In genomic region chr9:124673063-124673462, GRCh38 we compare ENCODE assay signal across 17 cellular contexts.
"Had no signal": no experiment of that assay in that cellular context is flagged by ENCODE, and none has a peak within 500 bp of the region (broad histone marks: within the 10 kb centered on the region; RNA-seq: fewer than 3 reads in every experiment).

No MANE protein-coding gene starts in this region.

- H3K4me3 ChIP-seq: esophagus squamous epithelium, heart left ventricle, pancreas, stomach, thoracic aorta had no signal

- H3K9me3 Mint-ChIP-seq: activated T-cell treated with anti-CD3 and anti-CD28 coated beads, Interleukin-2, amount 50 U/mL, for 4 hours; T-helper 1 cell treated with Interleukin-12 subunit alpha and Interleukin-12 subunit beta and Interleukin-4 antibody, amounts not matched to agents 30 μg/mL and 1 μg/mL, for 36 hours; WTC11 had no signal

- H3K36me3 Mint-ChIP-seq: WTC11 had no signal

- H3K36me3 ChIP-seq: esophagus squamous epithelium, heart left ventricle, pancreas, stomach, thoracic aorta had no signal

- H3K27ac ChIP-seq: esophagus squamous epithelium, foreskin keratinocyte, heart left ventricle, pancreas, stomach, thoracic aorta had no signal

- DNase-seq: activated CD4-positive, alpha-beta T cell treated with anti-CD3 and anti-CD28 coated beads for 48 hours; activated gamma-delta T cell; activated T-cell treated with anti-CD3 and anti-CD28 coated beads, Interleukin-2, amount 50 U/mL, for 4 hours; esophagus squamous epithelium; foreskin keratinocyte; heart left ventricle; kidney; pancreas; retina; stimulated activated CD4-positive, alpha-beta T cell treated with anti-CD3 and anti-CD28 coated beads, Interleukin-15, amount 100 ng/mL, for 24 hours; stimulated activated CD4-positive, alpha-beta T cell treated with anti-CD3 and anti-CD28 coated beads, Interleukin-4, amount 100 ng/mL, for 24 hours; stomach had no signal

- H3K27me3 ChIP-seq: esophagus squamous epithelium, foreskin keratinocyte, heart left ventricle, pancreas, stomach had no signal

- ATAC-seq: activated T-cell treated with anti-CD3 and anti-CD28 coated beads, Interleukin-2, amount 50 U/mL, for 4 hours; foreskin keratinocyte; heart left ventricle; pancreas; WTC11 had no signal

- FAIRE-seq: astrocyte, colon, kidney, pancreas had no signal

- H3K9me3 ChIP-seq: esophagus squamous epithelium, heart left ventricle, pancreas, stomach, thoracic aorta had no signal

- H3K4me3 Mint-ChIP-seq: activated T-cell treated with anti-CD3 and anti-CD28 coated beads, Interleukin-2, amount 50 U/mL, for 4 hours; T-helper 1 cell treated with Interleukin-12 subunit alpha and Interleukin-12 subunit beta and Interleukin-4 antibody, amounts not matched to agents 30 μg/mL and 1 μg/mL, for 36 hours; WTC11 had no signal
